In the genomic region with DNA sequence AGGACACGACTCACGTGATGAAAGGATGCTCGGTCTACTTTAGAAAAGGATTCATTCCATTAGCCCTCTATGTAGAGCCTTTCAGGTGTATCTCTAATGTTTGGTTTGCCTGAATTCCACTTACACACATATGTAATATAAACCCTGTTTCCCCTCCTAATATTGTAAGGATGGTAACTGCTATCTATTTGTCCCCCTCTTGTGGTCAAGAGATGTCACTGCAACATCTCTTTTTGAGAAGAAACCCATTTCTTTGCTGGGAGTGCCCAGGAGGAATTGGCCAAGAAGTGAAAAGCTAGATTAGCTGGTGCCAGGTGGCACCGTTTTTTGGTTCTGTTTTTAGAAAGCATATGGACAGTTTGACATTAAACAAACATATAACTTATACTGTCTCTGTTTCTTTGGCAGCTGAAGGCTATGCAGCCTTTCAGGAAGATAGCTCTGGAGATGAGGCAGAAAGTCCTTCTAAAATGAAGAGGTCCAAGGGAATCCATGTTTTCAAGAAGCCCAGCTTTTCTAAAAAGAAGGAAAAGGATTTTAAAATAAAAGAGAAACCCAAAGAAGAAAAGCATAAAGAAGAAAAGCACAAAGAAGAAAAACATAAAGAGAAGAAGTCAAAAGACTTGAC, we compare ENCODE assay signal across 8 cellular contexts. TPM values are rescaled to one million over a fixed set of nuclear protein-coding genes. Genes with fewer than 3 reads are reported as not detected.
DNase-seq lines count a peak whose midpoint lies in the region; ATAC-seq and TF ChIP-seq lines count a peak whose summit lies in the region.

No MANE protein-coding gene starts in this region.

- H3K9me3 Mint-ChIP-seq in endodermal cell: no peaks in the 10 kb centered on the region
- H3K9me3 Mint-ChIP-seq in naive thymus-derived CD8-positive, alpha-beta T cell: no peaks in the 10 kb centered on the region

- 75 to 84% methylated on average over 3 to 4 of the region's 4 CpGs for WGBS in endodermal cell (ENCODE audit: insufficient coverage in 1 of 2, insufficient read length in 1 of 2), 2 experiments

- H3K27me3 ChIP-seq in endodermal cell (ENCODE audit: control insufficient read depth, insufficient read depth, low read length, poor library complexity, severe bottlenecking): no peaks in the 10 kb centered on the region

- H3K27me3 Mint-ChIP-seq in endodermal cell (ENCODE audit: insufficient read depth): no peaks in the 10 kb centered on the region
- no peaks in the 10 kb centered on the region for H3K27me3 Mint-ChIP-seq in naive thymus-derived CD8-positive, alpha-beta T cell

- peak; percentile 94 for TF ChIP-seq CTCF in endodermal cell (conservative IDR thresholded peaks at IDR 0.05)

- POLR2A ChIA-PET in naive thymus-derived CD8-positive, alpha-beta T cell (lab: Charles Lee): interaction anchor here (0.8 kb wide), 1 partner anchor 10 kb away, joined by 3 read pairs; no protein-coding TSS in a partner anchor

- peaks cover 45% of the 10 kb centered on the region for H3K36me3 Mint-ChIP-seq in endodermal cell (ENCODE audit: low read depth)
- peaks cover 0 to 55% (median 7%) of the 10 kb centered on the region in 3 donors for H3K36me3 Mint-ChIP-seq in naive thymus-derived CD8-positive, alpha-beta T cell

- no peaks in the 10 kb centered on the region for H3K9me3 ChIP-seq in endodermal cell (ENCODE audit: control insufficient read depth, low read length)

- H3K9ac ChIP-seq in endodermal cell (ENCODE audit: extremely low read depth, low read length, poor library complexity, severe bottlenecking): no peak overlapping the region

- in situ Hi-C loops in KBM-7 (cut with MboI; ENCODE audit: low pct_unique_long_range_greater_than_20kb, low sequenced_read_pairs): no loop called here

- H3K4me1 Mint-ChIP-seq in endodermal cell: no peaks in the 10 kb centered on the region
- peaks cover 0 to 5% (median 4%) of the 10 kb centered on the region in 4 donors for H3K4me1 Mint-ChIP-seq in naive thymus-derived CD8-positive, alpha-beta T cell

- no peak overlapping the region for H3K4me3 ChIP-seq in endodermal cell (ENCODE audit: low read length)

- ATAC-seq in naive thymus-derived CD8-positive, alpha-beta T cell: peak; percentile 53 to 61
- no peak for ATAC-seq in HG03135 (IDR thresholded peaks at IDR 0.05; ENCODE audit: unreplicated experiment)
- no peak for ATAC-seq in GM19452 (IDR thresholded peaks at IDR 0.05; ENCODE audit: unreplicated experiment)

- H3K27ac ChIP-seq in endodermal cell (ENCODE audit: low read depth, low read length): no peak overlapping the region

- DNase-seq in ELF-1 (ENCODE audit: low read depth, low spot score) (peak; percentile 33), KBM-7 (peak; percentile 72), RKO (ENCODE audit: low spot score) (peak; percentile 69), endodermal cell (no peak)
- peak in 5 of 10 donors; percentile 6 to 56 (median 51) for DNase-seq in naive thymus-derived CD8-positive, alpha-beta T cell
- no peak for DNase-seq in activated effector memory CD4-positive, alpha-beta T cell treated with anti-CD3 and anti-CD28 coated beads, Interleukin-2, amount 50 U/mL, for 16 hours

- H3K4me1 ChIP-seq in endodermal cell (ENCODE audit: control insufficient read depth, insufficient read depth, low read length): no peaks in the 10 kb centered on the region

- no peak overlapping the region for H3K4me3 Mint-ChIP-seq in endodermal cell
- no peak overlapping the region for H3K4me3 Mint-ChIP-seq in naive thymus-derived CD8-positive, alpha-beta T cell

- H3K27ac Mint-ChIP-seq in endodermal cell: no peak overlapping the region
- H3K27ac Mint-ChIP-seq in naive thymus-derived CD8-positive, alpha-beta T cell: peak overlapping the region in 3 of 10 donors; percentile 15 to 80 (median 59)

- peaks cover 35% of the 10 kb centered on the region for H3K36me3 ChIP-seq in endodermal cell (ENCODE audit: control insufficient read depth, insufficient read depth, low read length)

RNA-seq across cellular contexts. Expression of a gene that starts 41.2 kb away (rescaled TPM):
- 10 to 100 TPM; 60.5 to 64.9 TPM for total RNA-seq in endodermal cell
- 44.6 TPM for polyA plus RNA-seq in endodermal cell (2013, experiment 1 of 2)
- polyA plus RNA-seq in endodermal cell (2013, experiment 2 of 2): 46.1 TPM
- 10 to 100 TPM; 46.1 to 53.8 TPM for total RNA-seq in naive thymus-derived CD8-positive, alpha-beta T cell
- 10 to 100 TPM; 43.7 to 47.2 (median 46.7) TPM for polyA plus RNA-seq in naive thymus-derived CD8-positive, alpha-beta T cell

Comparison
In these comparisons a context has a peak if more than half of its experiments do, and no peak if none do; other contexts are left out.
1. DNase-seq: peak in ELF-1 (single experiment), KBM-7 (single experiment) and RKO (single experiment); none in endodermal cell (single experiment) and activated effector memory CD4-positive, alpha-beta T cell treated with anti-CD3 and anti-CD28 coated beads, Interleukin-2, amount 50 U/mL, for 16 hours (single experiment).
2. ATAC-seq: peak in naive thymus-derived CD8-positive, alpha-beta T cell (2 of 2); none in HG03135 (single experiment) and GM19452 (single experiment).